Comparison of ENCODE assay signal across 8 cellular contexts in genomic region chr14:35155962-35156361, GRCh38. TPM values are rescaled to one million over a fixed set of nuclear protein-coding genes. Genes with fewer than 3 reads are reported as not detected.
DNase-seq lines count a peak whose midpoint lies in the region; ATAC-seq and TF ChIP-seq lines count a peak whose summit lies in the region.

No MANE protein-coding gene starts in this region.

- intact Hi-C loops in activated T-helper 2 cell treated with anti-CD3 and anti-CD28 coated beads, Interferon-gamma antibody, Interleukin-2, Interleukin-4, amounts not matched to agents 10 μg/mL and 5 μg/mL and 100 μg/mL, durations not matched to agents 14 hours and 24 hours and 36 hours (cut with micrococcal nuclease) = no loop called here
- intact Hi-C loops in right lobe of liver (cut with DNase I) = no loop called here

- H3K36me3 Mint-ChIP-seq in activated T-helper 2 cell treated with anti-CD3 and anti-CD28 coated beads, Interferon-gamma antibody, Interleukin-2, Interleukin-4, amounts not matched to agents 10 μg/mL and 5 μg/mL and 100 μg/mL, durations not matched to agents 14 hours and 24 hours and 36 hours (ENCODE audit: low read depth) = peaks cover 36% of the 10 kb centered on the region

- peak overlapping the region; percentile 48 for H3K27ac Mint-ChIP-seq in activated T-helper 2 cell treated with anti-CD3 and anti-CD28 coated beads, Interferon-gamma antibody, Interleukin-2, Interleukin-4, amounts not matched to agents 10 μg/mL and 5 μg/mL and 100 μg/mL, durations not matched to agents 14 hours and 24 hours and 36 hours

- H3K4me3 ChIP-seq in right lobe of liver = no peak overlapping the region

- H3K36me3 ChIP-seq in right lobe of liver = no peaks in the 10 kb centered on the region

- no peak overlapping the region for H3K4me3 Mint-ChIP-seq in activated T-helper 2 cell treated with anti-CD3 and anti-CD28 coated beads, Interferon-gamma antibody, Interleukin-2, Interleukin-4, amounts not matched to agents 10 μg/mL and 5 μg/mL and 100 μg/mL, durations not matched to agents 14 hours and 24 hours and 36 hours (ENCODE audit: low read depth)

- WGBS in right lobe of liver (ENCODE audit: insufficient coverage, low coverage, low lambda C conversion rate, missing lambda C conversion rate) = 0% methylated on average over 1 of the region's 1 CpG

- H3K27me3 ChIP-seq in right lobe of liver = no peaks in the 10 kb centered on the region

- no peaks in the 10 kb centered on the region for H3K9me3 Mint-ChIP-seq in activated T-helper 2 cell treated with anti-CD3 and anti-CD28 coated beads, Interferon-gamma antibody, Interleukin-2, Interleukin-4, amounts not matched to agents 10 μg/mL and 5 μg/mL and 100 μg/mL, durations not matched to agents 14 hours and 24 hours and 36 hours

- no peak for TF ChIP-seq CTCF in right lobe of liver (IDR thresholded peaks at IDR 0.05)

- peaks cover 0 to 22% (median 0%) of the 10 kb centered on the region in 4 donors for H3K4me1 ChIP-seq in right lobe of liver

- H3K4me1 Mint-ChIP-seq in activated T-helper 2 cell treated with anti-CD3 and anti-CD28 coated beads, Interferon-gamma antibody, Interleukin-2, Interleukin-4, amounts not matched to agents 10 μg/mL and 5 μg/mL and 100 μg/mL, durations not matched to agents 14 hours and 24 hours and 36 hours (ENCODE audit: low read depth) = peaks cover 42% of the 10 kb centered on the region

- DNase-seq in COLO829 (ENCODE audit: low spot score) (peak; percentile 26), right lobe of liver (no peak), MV-4-11 (lab: John Stamatoyannopoulos, UW) (no peak), SIG-M5 treated with dmso at 0.1 percent for 504 hours (lab: John Stamatoyannopoulos, UW; ENCODE audit: unreplicated experiment) (no peak)
- no peak for DNase-seq in activated T-helper 2 cell treated with anti-CD3 and anti-CD28 coated beads, Interferon-gamma antibody, Interleukin-2, Interleukin-4, amounts not matched to agents 10 μg/mL and 5 μg/mL and 100 μg/mL, durations not matched to agents 14 hours and 24 hours and 36 hours (ENCODE audit: low spot score)

- TF ChIP-seq POLR2A in right lobe of liver (IDR thresholded peaks at IDR 0.05) = no peak

- no peaks in the 10 kb centered on the region for H3K9me3 ChIP-seq in right lobe of liver

- ATAC-seq in HG02852 (IDR thresholded peaks at IDR 0.05; ENCODE audit: unreplicated experiment) (peak; percentile 57), right lobe of liver (peak; percentile 34 to 66 (median 56)), GM18517 (IDR thresholded peaks at IDR 0.05; ENCODE audit: unreplicated experiment) (no peak), GM18873 (IDR thresholded peaks at IDR 0.05; ENCODE audit: low FRiP score, unreplicated experiment) (no peak)

- H3K27ac ChIP-seq in right lobe of liver = peak overlapping the region in 1 of 3 donors; percentile 45

- H3K27me3 Mint-ChIP-seq in activated T-helper 2 cell treated with anti-CD3 and anti-CD28 coated beads, Interferon-gamma antibody, Interleukin-2, Interleukin-4, amounts not matched to agents 10 μg/mL and 5 μg/mL and 100 μg/mL, durations not matched to agents 14 hours and 24 hours and 36 hours (ENCODE audit: low read depth) = no peaks in the 10 kb centered on the region

RNA-seq across cellular contexts. Expression of gene PRORP, which starts 33.6 kb away (rescaled TPM):
- 37.0 and 41.3 TPM in 2 replicates for total RNA-seq in activated T-helper 2 cell treated with anti-CD3 and anti-CD28 coated beads, Interferon-gamma antibody, Interleukin-2, Interleukin-4, amounts not matched to agents 10 μg/mL and 5 μg/mL and 100 μg/mL, durations not matched to agents 14 hours and 24 hours and 36 hours
- 10 to 100 TPM; 15.2 to 22.2 (median 19.7) TPM for total RNA-seq in right lobe of liver

RNA-seq across cellular contexts. Expression of gene PPP2R3C, which starts 34.2 kb away (rescaled TPM):
- 48.1 and 49.7 TPM in 2 replicates for total RNA-seq in activated T-helper 2 cell treated with anti-CD3 and anti-CD28 coated beads, Interferon-gamma antibody, Interleukin-2, Interleukin-4, amounts not matched to agents 10 μg/mL and 5 μg/mL and 100 μg/mL, durations not matched to agents 14 hours and 24 hours and 36 hours
- total RNA-seq in right lobe of liver = 10 to 100 TPM in 2 of 6 experiments, 1 to 10 TPM in 4; 6.8 to 15.6 (median 9.4) TPM

Comparison
In these comparisons a context has a peak if more than half of its experiments do, and no peak if none do; other contexts are left out.
1. ATAC-seq: peak in HG02852 (single experiment) and right lobe of liver (4 of 4); none in GM18517 (single experiment) and GM18873 (single experiment).